ENCODE assay signal across 20 cellular contexts in the genomic region with DNA sequence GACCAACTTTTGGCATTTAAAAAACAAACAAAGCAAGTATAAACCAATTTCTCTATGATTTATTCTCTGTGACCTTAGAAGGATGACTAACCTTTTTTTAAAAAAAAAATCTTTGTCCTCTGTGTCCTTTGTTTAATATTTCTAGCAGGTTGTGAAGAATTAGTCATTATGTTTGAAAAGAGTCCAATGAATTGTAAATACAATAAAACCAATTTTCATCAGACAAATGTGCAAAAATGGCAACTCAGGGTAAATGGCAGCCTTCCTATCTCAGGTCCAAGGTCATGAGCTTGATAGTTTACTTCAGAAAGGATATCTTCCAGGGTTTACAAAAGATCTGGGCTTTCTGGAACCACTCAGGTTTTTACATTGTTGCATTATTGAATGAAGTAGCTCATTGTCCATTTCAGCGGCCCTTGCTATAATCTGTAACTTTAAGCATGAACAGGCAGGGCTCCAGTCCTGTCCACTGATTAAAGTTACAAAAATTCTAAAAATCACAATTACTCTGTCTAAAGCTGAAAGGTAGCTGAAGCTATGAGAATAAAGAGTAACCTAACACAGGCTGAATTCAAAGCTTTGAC. TPM values are rescaled to one million over a fixed set of nuclear protein-coding genes. Genes with fewer than 3 reads are reported as not detected.
DNase-seq lines count a peak whose midpoint lies in the region; ATAC-seq, FAIRE-seq and TF ChIP-seq lines count a peak whose summit lies in the region.
"Had no signal": no experiment of that assay in that cellular context is flagged by ENCODE, and none has a peak within 500 bp of the region (broad histone marks: within the 10 kb centered on the region; RNA-seq: fewer than 3 reads in every experiment).

No MANE protein-coding gene starts in this region.

- TF ChIP-seq CTCF in A549 (IDR thresholded peaks at IDR 0.05) (no peak), body of pancreas (IDR thresholded peaks at IDR 0.05) (no peak), testis (IDR thresholded peaks at IDR 0.05) (no peak)

- POLR2A ChIA-PET in A549 (lab: Yijun Ruan, JAX) = interaction anchor here (1.1 to 2.0 kb wide), 2 partner anchors 12 to 19 kb away, joined by 3 to 7 read pairs; partner anchors contain the start of gene MAP3K21

- 15% methylated on average over 1 of the region's 1 CpG for WGBS in A549 (ENCODE audit: missing lambda C conversion rate)
- 3 to 16% methylated on average over 1 of the region's 1 CpG for WGBS in body of pancreas, 2 donors
- WGBS in testis, 2 donors = 36 to 53% methylated on average over 1 of the region's 1 CpG

- peak; percentile 56 for ATAC-seq in A549
- ATAC-seq in body of pancreas = peak; percentile 65
- ATAC-seq: CD8-positive, alpha-beta T cell; GM23338 had no signal

- H3K9me3 ChIP-seq in A549 (no peaks in the 10 kb centered on the region), body of pancreas (peaks cover 0 to 5% (median 0%) of the 10 kb centered on the region in 3 donors), testis (no peaks in the 10 kb centered on the region)
- H3K9me3 ChIP-seq: BLaER1 treated with 17β-estradiol and CSF1 and Interleukin-3, amounts not matched to agents 10 nM and 100 nM had no signal

- H3K27me3 ChIP-seq in body of pancreas (no peaks in the 10 kb centered on the region), testis (no peaks in the 10 kb centered on the region)
- H3K27me3 ChIP-seq: BLaER1 treated with 17β-estradiol and CSF1 and Interleukin-3, amounts not matched to agents 10 nM and 100 nM had no signal

- CTCF ChIA-PET in A549 (lab: Yijun Ruan, JAX) = interaction anchor here (0.9 to 7.3 kb wide), 6 partner anchors 9 to 48 kb away, joined by 3 to 51 read pairs (median 4); no protein-coding TSS in a partner anchor

- no peak for DNase-seq in A549 (ENCODE audit: low read depth in 1 of 2, low spot score in 1 of 2)
- peak; percentile 12 for DNase-seq in HT1080 (ENCODE audit: low read depth)
- DNase-seq in body of pancreas = peak in 1 of 4 donors; percentile 14
- peak; percentile 82 for DNase-seq in testis
- no peak for DNase-seq in NCI-H1417 treated with DMSO at 0.1 percent for 48 hours (lab: John Stamatoyannopoulos, UW)
- DNase-seq in DMS114 treated with DMSO at 0.1 percent for 48 hours (lab: John Stamatoyannopoulos, UW; ENCODE audit: unreplicated experiment) = no peak
- no peak for DNase-seq in stimulated activated naive CD4-positive, alpha-beta T cell (lab: John Stamatoyannopoulos, UW)
- DNase-seq: 8988T; Calu3; CD8-positive, alpha-beta T cell; DMS79; GF-D8; HCEC 1CT; HFFc6; IMR-90 had no signal

- TF ChIP-seq POLR2A in A549 (IDR thresholded peaks at IDR 0.05; ENCODE audit: low read length) (no peak), body of pancreas (IDR thresholded peaks at IDR 0.05) (no peak), testis (IDR thresholded peaks at IDR 0.05) (no peak)

- intact Hi-C loops in body of pancreas (cut with DNase I) (no loop called here), testis (cut with DNase I; ENCODE audit: low total_unique reads) (no loop called here)

- no peak; a peak in 1 of 5 replicates for TF ChIP-seq RAD21 in A549 (conservative IDR thresholded peaks at IDR 0.05 in 1 of 2, IDR thresholded peaks at IDR 0.05 in 1 of 2)

- peak; percentile 43 for FAIRE-seq in A549 (lab: Jason Lieb, UNC)
- FAIRE-seq: H54, HTR-8/SVneo had no signal

- TF ChIP-seq EP300 in A549 (IDR thresholded peaks at IDR 0.05) = peak in 1 of 2 experiments; percentile 57; a peak in 1 of 5 replicates

- H3K27ac ChIP-seq in A549 (peak overlapping the region; percentile 2 to 61; a peak in 5 of 6 replicates), body of pancreas (peak overlapping the region; percentile 12 to 69 (median 40)), testis (peak overlapping the region; percentile 19 to 41)
- H3K27ac ChIP-seq: BLaER1 treated with 17β-estradiol and CSF1 and Interleukin-3, amounts not matched to agents 10 nM and 100 nM; HL-60 had no signal

- H3K4me1 ChIP-seq in A549 (peaks cover 39% of the 10 kb centered on the region), body of pancreas (peaks cover 21% of the 10 kb centered on the region), testis (no peaks in the 10 kb centered on the region)
- H3K4me1 ChIP-seq: BLaER1 treated with 17β-estradiol and CSF1 and Interleukin-3, amounts not matched to agents 10 nM and 100 nM had no signal

- H3K4me3 ChIP-seq in A549 = no peak overlapping the region
- H3K4me3 ChIP-seq in body of pancreas = no peak overlapping the region
- no peak overlapping the region for H3K4me3 ChIP-seq in testis
- H3K4me3 ChIP-seq: BLaER1 treated with 17β-estradiol and CSF1 and Interleukin-3, amounts not matched to agents 10 nM and 100 nM; GM23338 had no signal

- no peaks in the 10 kb centered on the region for H3K36me3 ChIP-seq in body of pancreas (replicated peaks in 1 of 2; ENCODE audit: insufficient read depth in 1 of 2, low read depth in 2 of 2)
- no peaks in the 10 kb centered on the region for H3K36me3 ChIP-seq in testis (ENCODE audit: low read depth, missing control alignments)
- H3K36me3 ChIP-seq: BLaER1 treated with 17β-estradiol and CSF1 and Interleukin-3, amounts not matched to agents 10 nM and 100 nM had no signal

- peak overlapping the region; percentile 49 for H3K4me2 ChIP-seq in A549
- H3K4me2 ChIP-seq: BLaER1 treated with 17β-estradiol and CSF1 and Interleukin-3, amounts not matched to agents 10 nM and 100 nM; GM23338 had no signal

TF ChIP-seq in A549, 52 proteins besides CTCF, POLR2A, EP300 and RAD21:
- TF ChIP-seq JUNB (IDR thresholded peaks at IDR 0.05) = peak; percentile 93
- TF ChIP-seq CBX2 (IDR thresholded peaks at IDR 0.05; ENCODE audit: borderline replicate concordance, low read depth) = no peak
- no peak for TF ChIP-seq SMC3 (IDR thresholded peaks at IDR 0.05)
- no peak for TF ChIP-seq MAZ (IDR thresholded peaks at IDR 0.05; ENCODE audit: borderline replicate concordance, low read depth, low read length)
- no peak for TF ChIP-seq CEBPB (IDR thresholded peaks at IDR 0.05)
- peak; percentile 48; the same call in 1 of the 3 replicates for TF ChIP-seq BCL3 (IDR thresholded peaks at IDR 0.05)
- TF ChIP-seq GATA3 (IDR thresholded peaks at IDR 0.05; ENCODE audit: borderline replicate concordance) = peak; percentile 55; the same call in 1 of the 2 replicates
- TF ChIP-seq ESRRA (IDR thresholded peaks at IDR 0.05; ENCODE audit: borderline replicate concordance, low read length) = 0 out of 2 replicates have a peak, but pooled peaks have one; percentile 16
- peak; percentile 80 for TF ChIP-seq FOSL2 (IDR thresholded peaks at IDR 0.05)
- TF ChIP-seq FOSL2 (CRISPR knock-in tag; IDR thresholded peaks at IDR 0.05) = no peak

RNA-seq across cellular contexts. Expression of gene MAP3K21, which starts 11.7 kb away (rescaled TPM):
- 23.5 and 26.9 TPM in 2 replicates for polyA plus RNA-seq in A549 (2011; rRNA removed)
- 12.4 and 14.9 TPM in 2 replicates for polyA plus RNA-seq in A549 (2012; cell fraction: cytosol; rRNA removed)
- 21.3 and 22.7 TPM in 2 replicates for polyA plus RNA-seq in A549 (2012; cell fraction: nucleus; rRNA removed)
- polyA plus RNA-seq in A549 (2017; fragmentation: RNase III; extraction: RNeasy Plus Mini Kit Qiagen cat#74134 plus additional on column Dnase treatment) = 14.0 to 14.4 TPM (median 14.2 TPM) in 3 replicates
- polyA minus RNA-seq in A549 (2011; rRNA and poly(A)+ RNA removed) = 30.4 and 34.4 TPM in 2 replicates
- total RNA-seq in HT1080 (2014; rRNA removed; shearing (Covaris generic)) = 6.1 and 6.4 TPM in 2 replicates
- 7.3 and 9.1 TPM in 2 replicates for polyA plus RNA-seq in HT1080 (2015; cell fraction: cytosol; rRNA removed)
- polyA plus RNA-seq in HT1080 (2015; cell fraction: nucleus; rRNA removed) = 12.2 and 13.1 TPM in 2 replicates
- 10 to 100 TPM; 40.2 to 62.3 TPM for total RNA-seq in body of pancreas
- 100 to 1,000 TPM in 1 of 2 donors, 10 to 100 TPM in 1; 80.2 to 111 TPM for total RNA-seq in testis
- polyA plus RNA-seq in testis (ENCODE audit: insufficient read depth, low read depth, low replicate concordance) = 17.2 TPM

RNA-seq across cellular contexts. Expression of gene PCNX2, which starts 20.3 kb away (rescaled TPM):
- polyA plus RNA-seq in A549 (2011; rRNA removed) (27.2 and 31.5 TPM in 2 replicates), A549 (2017; fragmentation: RNase III; extraction: RNeasy Plus Mini Kit Qiagen cat#74134 plus additional on column Dnase treatment) (8.7 to 9.0 TPM (median 8.8 TPM) in 3 replicates), testis (ENCODE audit: insufficient read depth, low read depth, low replicate concordance) (8.4 TPM)
- polyA plus RNA-seq in A549 (2012; cell fraction: cytosol; rRNA removed) = 11.3 and 13.9 TPM in 2 replicates
- polyA plus RNA-seq in A549 (2012; cell fraction: nucleus; rRNA removed) = 33.4 and 41.8 TPM in 2 replicates
- polyA minus RNA-seq in A549 (2011; rRNA and poly(A)+ RNA removed) = 207 and 209 TPM in 2 replicates
- total RNA-seq in HT1080 (2014; rRNA removed; shearing (Covaris generic)) = 10.5 and 15.3 TPM in 2 replicates
- polyA plus RNA-seq in HT1080 (2015; cell fraction: cytosol; rRNA removed) = 10.0 and 10.7 TPM in 2 replicates
- 23.8 and 28.1 TPM in 2 replicates for polyA plus RNA-seq in HT1080 (2015; cell fraction: nucleus; rRNA removed)
- total RNA-seq in body of pancreas (10 to 100 TPM; 24.1 to 72.1 TPM), testis (10 to 100 TPM; 27.6 to 28.9 TPM)

Comparison
In these comparisons a context has a peak if more than half of its experiments do, and no peak if none do; other contexts are left out.
1. DNase-seq: peak in HT1080 (single experiment) and testis (single experiment); none in A549 (0 of 2), NCI-H1417 treated with DMSO at 0.1 percent for 48 hours (single experiment), DMS114 treated with DMSO at 0.1 percent for 48 hours (single experiment) and stimulated activated naive CD4-positive, alpha-beta T cell (0 of 6).
2. Peak in every context shown above with its lines, with median percentiles within 50 percentile points of each other: H3K27ac ChIP-seq.